In genomic region chr16:27066655-27067054, GRCh38 we compare ENCODE assay signal across 29 cellular contexts. TPM values are rescaled to one million over a fixed set of nuclear protein-coding genes. Genes with fewer than 3 reads are reported as not detected.
DNase-seq lines count a peak whose midpoint lies in the region; ATAC-seq and TF ChIP-seq lines count a peak whose summit lies in the region.
"Had no signal": no experiment of that assay in that cellular context is flagged by ENCODE, and none has a peak within 500 bp of the region (broad histone marks: within the 10 kb centered on the region; RNA-seq: fewer than 3 reads in every experiment).

Gene C16orf82 (plus strand): TSS chr16:27066927.

- H3K27ac Mint-ChIP-seq in nephron progenitor cell: peak within 1 kb of the TSS; percentile 15
- H3K27ac Mint-ChIP-seq: B cell; CD8-positive, alpha-beta memory T cell had no signal

- no peak for TF ChIP-seq CTCF in nephron progenitor cell (IDR thresholded peaks at IDR 0.05)

- no peaks in the 10 kb centered on the region for H3K9me3 Mint-ChIP-seq in nephron progenitor cell

- H3K4me1 Mint-ChIP-seq in nephron progenitor cell: peaks cover 17% of the 10 kb centered on the region
- H3K4me1 Mint-ChIP-seq: B cell; CD8-positive, alpha-beta memory T cell had no signal

- peak; percentile 65 for ATAC-seq in sciatic nerve
- ATAC-seq in GM21526 (IDR thresholded peaks at IDR 0.05; ENCODE audit: low FRiP score, unreplicated experiment): no peak
- ATAC-seq: GM12878 had no signal

- peak within 1 kb of the TSS; percentile 57 for H3K4me3 Mint-ChIP-seq in nephron progenitor cell
- H3K4me3 Mint-ChIP-seq: B cell; CD8-positive, alpha-beta memory T cell had no signal

- DNase-seq in NCI-H1092 treated with DMSO at 0.1 percent for 48 hours (lab: John Stamatoyannopoulos, UW): peak; percentile 3
- no peak for DNase-seq in NCI-H1092 (lab: John Stamatoyannopoulos, UW)
- DNase-seq in ecto neural progenitor cell (ENCODE audit: low spot score): peak; percentile 55
- DNase-seq in nephron progenitor cell: no peak
- no peak for DNase-seq in sciatic nerve (ENCODE audit: low spot score)
- DNase-seq in NCI-H2196 treated with DMSO at 0.1 percent for 48 hours (lab: John Stamatoyannopoulos, UW; ENCODE audit: unreplicated experiment): no peak
- no peak for DNase-seq in stimulated activated CD4-positive, alpha-beta T cell treated with anti-CD3 and anti-CD28 coated beads, Interleukin-12 subunit alpha, Interleukin-12 subunit beta, amount 100 ng/mL, for 4 hours
- DNase-seq: CD8-positive, alpha-beta memory T cell; DMS 273 treated with DMSO at 0.1 percent for 48 hours; DMS79; EL; GDM1; KBM-7; MV-4-11; NCI-H1694; NCI-H2029 treated with DMSO at 0.1 percent for 48 hours; NCI-H2171 treated with DMSO at 0.1 percent for 48 hours; NK-92 treated with Interleukin-12 subunit alpha and Interleukin-12 subunit beta, amount 100 ng/mL, for 24 hours; PC-9 had no signal

- H3K27me3 Mint-ChIP-seq in nephron progenitor cell (ENCODE audit: low read depth, poor library complexity): peaks cover 28% of the 10 kb centered on the region

- no peaks in the 10 kb centered on the region for H3K36me3 Mint-ChIP-seq in nephron progenitor cell (ENCODE audit: low read depth)

- intact Hi-C loops in sciatic nerve (cut with DNase I): no loop called here

RNA-seq across cellular contexts. Expression of gene C16orf82, which starts in this region (rescaled TPM):
- total RNA-seq in sciatic nerve: 0.22 TPM
- total RNA-seq: B cell; CD8-positive, alpha-beta memory T cell; GM12878; HepG2; HT1080; LHCN-M2; MCF 10A; PC-9; Right ventricle myocardium superior; RPMI7951; SJSA1 had no signal

Comparison
In these comparisons a context has a peak if more than half of its experiments do, and no peak if none do; other contexts are left out.
1. DNase-seq: peak in NCI-H1092 treated with DMSO at 0.1 percent for 48 hours (single experiment) and ecto neural progenitor cell (single experiment); none in NCI-H1092 (single experiment), nephron progenitor cell (single experiment), sciatic nerve (single experiment), NCI-H2196 treated with DMSO at 0.1 percent for 48 hours (single experiment) and stimulated activated CD4-positive, alpha-beta T cell treated with anti-CD3 and anti-CD28 coated beads, Interleukin-12 subunit alpha, Interleukin-12 subunit beta, amount 100 ng/mL, for 4 hours (single experiment).
2. Peak in ATAC-seq in sciatic nerve; RNA of the gene not detected or under 1 TPM.